19 cellular contexts compared by ENCODE assay signal in genomic region chr2:14560686-14561085, GRCh38.
DNase-seq lines count a peak whose midpoint lies in the region; ATAC-seq, FAIRE-seq and TF ChIP-seq lines count a peak whose summit lies in the region.
"Had no signal": no experiment of that assay in that cellular context is flagged by ENCODE, and none has a peak within 500 bp of the region (broad histone marks: within the 10 kb centered on the region; RNA-seq: fewer than 3 reads in every experiment).

No MANE protein-coding gene starts in this region.

- TF ChIP-seq EP300 in GM12878 (IDR thresholded peaks at IDR 0.05; ENCODE audit: borderline replicate concordance in 1 of 2, control insufficient read depth in 1 of 2, low read depth in 2 of 2, low read length in 2 of 2): no peak

- no peak overlapping the region for H3K9ac ChIP-seq in GM12878 (ENCODE audit: control insufficient read depth, insufficient read depth, low read length)

- ATAC-seq in GM12878 (no peak), GM21367 (IDR thresholded peaks at IDR 0.05; ENCODE audit: unreplicated experiment) (no peak), GM19395 (IDR thresholded peaks at IDR 0.05; ENCODE audit: unreplicated experiment) (no peak), HG02852 (IDR thresholded peaks at IDR 0.05; ENCODE audit: unreplicated experiment) (no peak)

- CTCF ChIA-PET in GM12878 (lab: Yijun Ruan, JAX): no interaction called here

- SMC1A ChIA-PET in GM12878 (lab: Charles Lee; ENCODE audit: uncharacterized antibody, unreplicated experiment): interaction anchor here (0.9 kb wide), 1 partner anchor 342 kb away, joined by 4 read pairs; no protein-coding TSS in a partner anchor

- TF ChIP-seq RAD21 in GM12878 (IDR thresholded peaks at IDR 0.05; ENCODE audit: insufficient read depth, low read depth, low read length): no peak

- DNase-seq in AG10803 (ENCODE audit: low read depth) (peak; percentile 9), NCI-H69 (lab: John Stamatoyannopoulos, UW) (peak; percentile 24), GM12878 (ENCODE audit: low read depth, low spot score) (no peak), skeletal muscle cell (ENCODE audit: low read depth) (peak; percentile 38)
- DNase-seq: BE2C; C1 segment of cervical spinal cord; CD4-positive, CD25-positive, alpha-beta regulatory T cell; CD8-positive, alpha-beta memory T cell; DMS 273 treated with DMSO at 0.1 percent for 48 hours; DMS53; DND-41; EL; GOT3; H9 had no signal

- 36% methylated on average over 3 of the region's 3 CpGs for WGBS in GM12878 (ENCODE audit: insufficient coverage, insufficient replicate concordance, low lambda C conversion rate, missing lambda C conversion rate)

- no TSS peak for BruUV-seq in GM12878 (replicated peaks; lab: Mats Ljungman, UMichigan)

- no peaks in the 10 kb centered on the region for H3K79me2 ChIP-seq in GM12878 (ENCODE audit: control insufficient read depth, insufficient read depth, low read length)

- H3K36me3 ChIP-seq in GM12878 (ENCODE audit: control insufficient read depth in 2 of 2, insufficient read depth in 2 of 2, low read length in 1 of 2): no peaks in the 10 kb centered on the region
- H3K36me3 ChIP-seq: BE2C had no signal

- intact Hi-C loops in GM12878 (cut with micrococcal nuclease; ENCODE audit: unreplicated experiment): no loop called here

- no peaks in the 10 kb centered on the region for H3K27me3 ChIP-seq in GM12878 (replicated peaks in 1 of 2; ENCODE audit: control insufficient read depth in 2 of 2, insufficient read depth in 2 of 2, low read length in 1 of 2)
- H3K27me3 ChIP-seq: BE2C had no signal

- no peaks in the 10 kb centered on the region for H3K9me3 ChIP-seq in GM12878 (replicated peaks; ENCODE audit: control insufficient read depth, insufficient read depth, low read length)
- H3K9me3 ChIP-seq: BE2C had no signal

- RAD21 ChIA-PET in GM12878 (lab: Charles Lee; ENCODE audit: unreplicated experiment): no interaction called here

- H3K4me3 ChIP-seq in AG10803 (ENCODE audit: low read length) (no peak overlapping the region), GM12878 (no peak overlapping the region), skeletal muscle cell (ENCODE audit: low read depth, low read length) (no peak overlapping the region)

- TF ChIP-seq CTCF in AG10803 (conservative IDR thresholded peaks at IDR 0.05; ENCODE audit: low read length): no peak
- no peak for TF ChIP-seq CTCF in GM12878 (IDR thresholded peaks at IDR 0.05 in 2 of 3, conservative IDR thresholded peaks at IDR 0.05 in 1 of 3; ENCODE audit: control insufficient read depth in 2 of 3, extremely low read depth in 1 of 3, insufficient read depth in 1 of 3, low read depth in 3 of 3, low read length in 3 of 3)

- no peak overlapping the region for H3K4me2 ChIP-seq in GM12878 (ENCODE audit: control insufficient read depth, insufficient read depth)

- POLR2A ChIA-PET in GM12878 (lab: Charles Lee): no interaction called here

- no peak overlapping the region for H3K27ac ChIP-seq in GM12878 (ENCODE audit: control insufficient read depth, insufficient read depth)

- no peaks in the 10 kb centered on the region for H3K4me1 ChIP-seq in GM12878 (ENCODE audit: control insufficient read depth, insufficient read depth, low read length)
- H3K4me1 ChIP-seq: BE2C had no signal

- peak; percentile 31 for FAIRE-seq in GM12878 (lab: Jason Lieb, UNC)
- FAIRE-seq: GM12891, GM19239 had no signal

- no peak for TF ChIP-seq POLR2A in GM12878 (IDR thresholded peaks at IDR 0.05; ENCODE audit: low read depth, low read length)

- in situ Hi-C loops in GM12878 (cut with MboI): no loop called here

- no peak overlapping the region for H2AFZ ChIP-seq in GM12878 (ENCODE audit: control insufficient read depth, low read depth, low read length)

- no peaks in the 10 kb centered on the region for H4K20me1 ChIP-seq in GM12878 (ENCODE audit: control insufficient read depth, insufficient read depth)

TF ChIP-seq in GM12878, 131 proteins besides CTCF, POLR2A, EP300 and RAD21:
- no peak for TF ChIP-seq ELK1 (IDR thresholded peaks at IDR 0.05; ENCODE audit: low read depth, low read length)
- TF ChIP-seq, protein P1, sequence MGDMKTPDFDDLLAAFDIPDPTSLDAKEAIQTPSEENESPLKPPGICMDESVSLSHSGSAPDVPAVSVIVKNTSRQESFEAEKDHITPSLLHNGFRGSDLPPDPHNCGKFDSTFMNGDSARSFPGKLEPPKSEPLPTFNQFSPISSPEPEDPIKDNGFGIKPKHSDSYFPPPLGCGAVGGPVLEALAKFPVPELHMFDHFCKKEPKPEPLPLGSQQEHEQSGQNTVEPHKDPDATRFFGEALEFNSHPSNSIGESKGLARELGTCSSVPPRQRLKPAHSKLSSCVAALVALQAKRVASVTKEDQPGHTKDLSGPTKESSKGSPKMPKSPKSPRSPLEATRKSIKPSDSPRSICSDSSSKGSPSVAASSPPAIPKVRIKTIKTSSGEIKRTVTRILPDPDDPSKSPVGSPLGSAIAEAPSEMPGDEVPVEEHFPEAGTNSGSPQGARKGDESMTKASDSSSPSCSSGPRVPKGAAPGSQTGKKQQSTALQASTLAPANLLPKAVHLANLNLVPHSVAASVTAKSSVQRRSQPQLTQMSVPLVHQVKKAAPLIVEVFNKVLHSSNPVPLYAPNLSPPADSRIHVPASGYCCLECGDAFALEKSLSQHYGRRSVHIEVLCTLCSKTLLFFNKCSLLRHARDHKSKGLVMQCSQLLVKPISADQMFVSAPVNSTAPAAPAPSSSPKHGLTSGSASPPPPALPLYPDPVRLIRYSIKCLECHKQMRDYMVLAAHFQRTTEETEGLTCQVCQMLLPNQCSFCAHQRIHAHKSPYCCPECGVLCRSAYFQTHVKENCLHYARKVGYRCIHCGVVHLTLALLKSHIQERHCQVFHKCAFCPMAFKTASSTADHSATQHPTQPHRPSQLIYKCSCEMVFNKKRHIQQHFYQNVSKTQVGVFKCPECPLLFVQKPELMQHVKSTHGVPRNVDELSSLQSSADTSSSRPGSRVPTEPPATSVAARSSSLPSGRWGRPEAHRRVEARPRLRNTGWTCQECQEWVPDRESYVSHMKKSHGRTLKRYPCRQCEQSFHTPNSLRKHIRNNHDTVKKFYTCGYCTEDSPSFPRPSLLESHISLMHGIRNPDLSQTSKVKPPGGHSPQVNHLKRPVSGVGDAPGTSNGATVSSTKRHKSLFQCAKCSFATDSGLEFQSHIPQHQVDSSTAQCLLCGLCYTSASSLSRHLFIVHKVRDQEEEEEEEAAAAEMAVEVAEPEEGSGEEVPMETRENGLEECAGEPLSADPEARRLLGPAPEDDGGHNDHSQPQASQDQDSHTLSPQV (IDR thresholded peaks at IDR 0.05): no peak
